ENCODE assay signal across 22 cellular contexts in genomic region chr6:82178759-82179112, GRCh38.
DNase-seq lines count a peak whose midpoint lies in the region; ATAC-seq and TF ChIP-seq lines count a peak whose summit lies in the region.
"Had no signal": no experiment of that assay in that cellular context is flagged by ENCODE, and none has a peak within 500 bp of the region (broad histone marks: within the 10 kb centered on the region; RNA-seq: fewer than 3 reads in every experiment).

No MANE protein-coding gene starts in this region.

- CTCF ChIA-PET in SK-N-SH (lab: Yijun Ruan, JAX), result interaction anchor here (0.6 to 1.8 kb wide), 8 partner anchors 9 to 1437 kb away, joined by 3 to 7 read pairs (median 3); no protein-coding TSS in a partner anchor

- H3K4me1 Mint-ChIP-seq in effector memory CD8-positive, alpha-beta T cell (ENCODE audit: low read depth in 2 of 2), result peaks cover 0 to 4% of the 10 kb centered on the region in 2 donors
- peaks cover 8% of the 10 kb centered on the region for H3K4me1 Mint-ChIP-seq in activated T-cell treated with anti-CD3 and anti-CD28 coated beads, Interleukin-2, amount 50 U/mL, for 24 hours (ENCODE audit: low read depth)
- H3K4me1 Mint-ChIP-seq in immature natural killer cell, result no peaks in the 10 kb centered on the region
- H3K4me1 Mint-ChIP-seq: natural killer cell; stimulated activated naive CD8-positive, alpha-beta T cell treated with anti-CD3 and anti-CD28 coated beads, Interleukin-15, amount 100 ng/mL, for 72 hours had no signal

- no peaks in the 10 kb centered on the region for H3K9me2 ChIP-seq in SK-N-SH

- H3K4me2 ChIP-seq in SK-N-SH, result no peak overlapping the region
- no peak overlapping the region for H3K4me2 ChIP-seq in osteoblast (ENCODE audit: insufficient read depth, low read length)
- H3K4me2 ChIP-seq: BLaER1 treated with 17β-estradiol and CSF1 and Interleukin-3, amounts not matched to agents 10 nM and 100 nM had no signal

- POLR2A ChIA-PET in SK-N-SH (lab: Yijun Ruan, JAX), result no interaction called here

- H3K27me3 Mint-ChIP-seq in effector memory CD8-positive, alpha-beta T cell, result no peaks in the 10 kb centered on the region
- no peaks in the 10 kb centered on the region for H3K27me3 Mint-ChIP-seq in activated T-cell treated with anti-CD3 and anti-CD28 coated beads, Interleukin-2, amount 50 U/mL, for 24 hours
- H3K27me3 Mint-ChIP-seq in immature natural killer cell (ENCODE audit: low read depth in 3 of 3), result no peaks in the 10 kb centered on the region
- H3K27me3 Mint-ChIP-seq: activated CD4-positive, alpha-beta T cell treated with anti-CD3 and anti-CD28 coated beads, Interleukin-2, amount 10 ng/mL, durations not matched to agents 24 days and 14 days; activated naive CD8-positive, alpha-beta T cell treated with anti-CD3 and anti-CD28 coated beads for 36 hours; stimulated activated naive CD8-positive, alpha-beta T cell treated with anti-CD3 and anti-CD28 coated beads, Interleukin-15, amount 100 ng/mL, for 72 hours had no signal

- H3K4me1 ChIP-seq in ACC112 (ENCODE audit: control insufficient read depth, insufficient read depth, low read length, unreplicated experiment), result peaks cover 48% of the 10 kb centered on the region
- peaks cover 3 to 30% of the 10 kb centered on the region in 2 experiments for H3K4me1 ChIP-seq in SK-N-SH (ENCODE audit: control insufficient read depth in 1 of 2, insufficient read depth in 2 of 2, low read depth in 1 of 2, low read length in 1 of 2)
- peaks cover 40% of the 10 kb centered on the region for H3K4me1 ChIP-seq in osteoblast (ENCODE audit: insufficient read depth, low read length)
- H3K4me1 ChIP-seq: ascending aorta; BLaER1 treated with 17β-estradiol and CSF1 and Interleukin-3, amounts not matched to agents 10 nM and 100 nM had no signal

- no peak for DNase-seq in SK-N-SH
- no peak for DNase-seq in effector memory CD8-positive, alpha-beta T cell
- no peak for DNase-seq in osteoblast (ENCODE audit: insufficient read length, low spot score, missing footprints)
- no peak for DNase-seq in activated T-cell treated with anti-CD3 and anti-CD28 coated beads, Interleukin-2, amount 50 U/mL, for 24 hours
- no peak for DNase-seq in hypothalamus (lab: John Stamatoyannopoulos, UW)
- no peak for DNase-seq in immature natural killer cell
- DNase-seq: activated CD4-positive, alpha-beta T cell treated with anti-CD3 and anti-CD28 coated beads, Interleukin-2, amount 10 ng/mL, durations not matched to agents 24 days and 14 days; activated effector memory CD4-positive, alpha-beta T cell treated with anti-CD3 and anti-CD28 coated beads, Interleukin-2, amount 50 U/mL, for 16 hours; activated naive CD8-positive, alpha-beta T cell treated with anti-CD3 and anti-CD28 coated beads for 36 hours; DMS79 treated with DMSO at 0.1 percent for 48 hours; GDM1; head of caudate nucleus; natural killer cell; NCI-H2029 treated with DMSO at 0.1 percent for 48 hours; stimulated activated CD8-positive, alpha-beta memory T cell treated with anti-CD3 and anti-CD28 coated beads, Interleukin-4, amount 100 ng/mL, for 48 hours; stimulated activated naive CD8-positive, alpha-beta T cell treated with anti-CD3 and anti-CD28 coated beads, Interleukin-15, amount 100 ng/mL, for 72 hours; T-helper 9 cell had no signal

- no peaks in the 10 kb centered on the region for H3K9me3 ChIP-seq in SK-N-SH
- no peaks in the 10 kb centered on the region for H3K9me3 ChIP-seq in osteoblast (ENCODE audit: low read depth, low read length)
- H3K9me3 ChIP-seq: ascending aorta; BLaER1 treated with 17β-estradiol and CSF1 and Interleukin-3, amounts not matched to agents 10 nM and 100 nM; thoracic aorta had no signal

- no peak overlapping the region for H3K4me3 Mint-ChIP-seq in effector memory CD8-positive, alpha-beta T cell
- H3K4me3 Mint-ChIP-seq in activated T-cell treated with anti-CD3 and anti-CD28 coated beads, Interleukin-2, amount 50 U/mL, for 24 hours, result no peak overlapping the region
- H3K4me3 Mint-ChIP-seq in immature natural killer cell, result no peak overlapping the region
- H3K4me3 Mint-ChIP-seq: activated CD4-positive, alpha-beta T cell treated with anti-CD3 and anti-CD28 coated beads, Interleukin-2, amount 10 ng/mL, durations not matched to agents 24 days and 14 days; activated naive CD8-positive, alpha-beta T cell treated with anti-CD3 and anti-CD28 coated beads for 36 hours; natural killer cell; stimulated activated naive CD8-positive, alpha-beta T cell treated with anti-CD3 and anti-CD28 coated beads, Interleukin-15, amount 100 ng/mL, for 72 hours had no signal

- no peak overlapping the region for H3K9ac ChIP-seq in SK-N-SH
- H3K9ac ChIP-seq: BLaER1 treated with 17β-estradiol and CSF1 and Interleukin-3, amounts not matched to agents 10 nM and 100 nM had no signal

- H3K27me3 ChIP-seq in ACC112 (ENCODE audit: insufficient read depth, low read length) (no peaks in the 10 kb centered on the region), SK-N-SH (ENCODE audit: insufficient read depth) (no peaks in the 10 kb centered on the region), osteoblast (ENCODE audit: insufficient read depth, low read length) (no peaks in the 10 kb centered on the region)
- H3K27me3 ChIP-seq: ascending aorta; BLaER1 treated with 17β-estradiol and CSF1 and Interleukin-3, amounts not matched to agents 10 nM and 100 nM had no signal

- H3K36me3 ChIP-seq in ACC112 (ENCODE audit: insufficient read depth, low read length) (peaks cover 40% of the 10 kb centered on the region), SK-N-SH (replicated peaks in 1 of 2; ENCODE audit: control insufficient read depth in 1 of 2, insufficient read depth in 2 of 2, low read length in 1 of 2) (peaks cover 60 to 83% of the 10 kb centered on the region in 2 experiments), osteoblast (ENCODE audit: insufficient read depth, low read length) (peaks cover 33% of the 10 kb centered on the region)

- no peak for TF ChIP-seq CTCF in SK-N-SH (IDR thresholded peaks at IDR 0.05)
- no peak for TF ChIP-seq CTCF in osteoblast (IDR thresholded peaks at IDR 0.05; ENCODE audit: extremely low read depth, low read depth, low read length)

- H4K20me1 ChIP-seq in SK-N-SH (ENCODE audit: insufficient read depth) (no peaks in the 10 kb centered on the region), osteoblast (ENCODE audit: insufficient read depth, low read length) (no peaks in the 10 kb centered on the region)
- H4K20me1 ChIP-seq: BLaER1 treated with 17β-estradiol and CSF1 and Interleukin-3, amounts not matched to agents 10 nM and 100 nM had no signal

- H3K27ac Mint-ChIP-seq in effector memory CD8-positive, alpha-beta T cell, result peak overlapping the region; percentile 32 to 39
- H3K27ac Mint-ChIP-seq in activated T-cell treated with anti-CD3 and anti-CD28 coated beads, Interleukin-2, amount 50 U/mL, for 24 hours, result no peak overlapping the region
- H3K27ac Mint-ChIP-seq in immature natural killer cell, result peak overlapping the region in 1 of 6 donors; percentile 29
- H3K27ac Mint-ChIP-seq: activated CD4-positive, alpha-beta T cell treated with anti-CD3 and anti-CD28 coated beads, Interleukin-2, amount 10 ng/mL, durations not matched to agents 24 days and 14 days; activated naive CD8-positive, alpha-beta T cell treated with anti-CD3 and anti-CD28 coated beads for 36 hours; natural killer cell; stimulated activated naive CD8-positive, alpha-beta T cell treated with anti-CD3 and anti-CD28 coated beads, Interleukin-15, amount 100 ng/mL, for 72 hours had no signal

- ATAC-seq in effector memory CD8-positive, alpha-beta T cell (replicated peaks), result no peak
- ATAC-seq: natural killer cell; Panc1; stimulated activated naive CD8-positive, alpha-beta T cell treated with anti-CD3 and anti-CD28 coated beads, Interleukin-15, amount 100 ng/mL, for 72 hours had no signal

- no peaks in the 10 kb centered on the region for H3K9me3 Mint-ChIP-seq in effector memory CD8-positive, alpha-beta T cell
- no peaks in the 10 kb centered on the region for H3K9me3 Mint-ChIP-seq in activated T-cell treated with anti-CD3 and anti-CD28 coated beads, Interleukin-2, amount 50 U/mL, for 24 hours
- H3K9me3 Mint-ChIP-seq in immature natural killer cell, result no peaks in the 10 kb centered on the region
- H3K9me3 Mint-ChIP-seq: activated CD4-positive, alpha-beta T cell treated with anti-CD3 and anti-CD28 coated beads, Interleukin-2, amount 10 ng/mL, durations not matched to agents 24 days and 14 days; activated naive CD8-positive, alpha-beta T cell treated with anti-CD3 and anti-CD28 coated beads for 36 hours; natural killer cell; stimulated activated naive CD8-positive, alpha-beta T cell treated with anti-CD3 and anti-CD28 coated beads, Interleukin-15, amount 100 ng/mL, for 72 hours had no signal

- WGBS in SK-N-SH (ENCODE audit: low lambda C conversion rate), result 82% methylated on average over 1 of the region's 1 CpG

- H3K4me3 ChIP-seq in ACC112 (ENCODE audit: low read depth, low read length), result no peak overlapping the region
- H3K4me3 ChIP-seq in SK-N-SH (ENCODE audit: low read depth in 2 of 2, low read length in 1 of 2), result no peak overlapping the region
- H3K4me3 ChIP-seq in osteoblast (ENCODE audit: insufficient read depth, low read length), result no peak overlapping the region
- H3K4me3 ChIP-seq: ascending aorta; BLaER1 treated with 17β-estradiol and CSF1 and Interleukin-3, amounts not matched to agents 10 nM and 100 nM; thoracic aorta had no signal

- peak overlapping the region; percentile 63 for H3K27ac ChIP-seq in ACC112 (ENCODE audit: low read depth, low read length)
- H3K27ac ChIP-seq in SK-N-SH (ENCODE audit: low read depth in 2 of 2, low read length in 1 of 2), result peak overlapping the region; percentile 17 to 51; a peak in 2 of 4 replicates
- H3K27ac ChIP-seq in osteoblast (ENCODE audit: low read depth, low read length), result peak overlapping the region; percentile 34
- H3K27ac ChIP-seq: ascending aorta; BLaER1 treated with 17β-estradiol and CSF1 and Interleukin-3, amounts not matched to agents 10 nM and 100 nM; thoracic aorta had no signal

- H3K36me3 Mint-ChIP-seq in effector memory CD8-positive, alpha-beta T cell (ENCODE audit: insufficient read depth), result peaks cover 56% of the 10 kb centered on the region
- H3K36me3 Mint-ChIP-seq in activated T-cell treated with anti-CD3 and anti-CD28 coated beads, Interleukin-2, amount 50 U/mL, for 24 hours (ENCODE audit: low read depth), result peaks cover 81% of the 10 kb centered on the region
- peaks cover 24 to 46% (median 25%) of the 10 kb centered on the region in 3 donors for H3K36me3 Mint-ChIP-seq in immature natural killer cell

- peaks cover 36% of the 10 kb centered on the region for H3F3A ChIP-seq in SK-N-SH (replicated peaks; ENCODE audit: insufficient read depth)

- H2AFZ ChIP-seq in ACC112 (ENCODE audit: low read length, unreplicated experiment) (no peak overlapping the region), SK-N-SH (ENCODE audit: low read depth) (no peak overlapping the region), osteoblast (ENCODE audit: low read length) (no peak overlapping the region)

- no peak for TF ChIP-seq RAD21 in SK-N-SH (IDR thresholded peaks at IDR 0.05; ENCODE audit: low read length)

- H3K79me2 ChIP-seq in ACC112 (ENCODE audit: control insufficient read depth, insufficient read depth, low read length, unreplicated experiment), result peaks cover 2% of the 10 kb centered on the region
- peaks cover 22% of the 10 kb centered on the region for H3K79me2 ChIP-seq in SK-N-SH (ENCODE audit: insufficient read depth)
- H3K79me2 ChIP-seq in osteoblast (ENCODE audit: insufficient read depth, low read length), result no peaks in the 10 kb centered on the region

- no peak for TF ChIP-seq EP300 in SK-N-SH (IDR thresholded peaks at IDR 0.05; ENCODE audit: borderline replicate concordance in 1 of 2, low read depth in 1 of 2, low read length in 1 of 2)
